In the genomic region with DNA sequence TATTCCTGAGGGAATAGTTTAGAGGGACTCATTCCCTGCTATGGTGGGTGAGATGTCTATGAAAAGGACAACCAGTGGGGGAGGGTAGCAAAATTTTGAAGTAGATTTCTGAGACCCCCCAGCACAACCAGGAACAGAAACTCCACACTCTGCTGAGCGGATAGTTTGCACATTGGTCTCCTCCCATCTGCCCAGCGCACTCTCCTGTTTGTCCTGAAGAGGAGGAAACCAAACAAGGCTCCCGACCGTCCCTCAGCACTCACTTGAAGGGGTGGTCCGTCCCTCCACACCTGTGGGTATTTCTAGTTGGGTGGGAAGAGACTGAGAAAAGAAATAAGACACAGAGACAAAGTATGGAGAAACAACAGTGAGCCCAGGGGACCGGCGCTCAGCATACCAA, we compare ENCODE assay signal across 11 cellular contexts. TPM values are rescaled to one million over a fixed set of nuclear protein-coding genes. Genes with fewer than 3 reads are reported as not detected.
DNase-seq lines count a peak whose midpoint lies in the region; ATAC-seq and TF ChIP-seq lines count a peak whose summit lies in the region.
"Not testable (repeated sequence)": the region's sequence is repeated elsewhere in the genome, so short reads cannot be mapped to it uniquely, and the experiment has no call there.
"Had no signal": no experiment of that assay in that cellular context is flagged by ENCODE, and none has a peak within 500 bp of the region (broad histone marks: within the 10 kb centered on the region; RNA-seq: fewer than 3 reads in every experiment).

No MANE protein-coding gene starts in this region.

- H3K36me3 Mint-ChIP-seq in WTC11; stimulated activated memory B cell treated with anti-CD40 and anti-IgM and Interleukin-4, amounts not matched to agents 10 μg/mL and 1 μg/mL and 100 μg/mL, for 72 hours: not testable (repeated sequence)

- H3K4me2 ChIP-seq in BLaER1 (peak overlapping the region; percentile 34), DOHH2 (ENCODE audit: low read length) (peak overlapping the region; percentile 72), OCI-LY3 (ENCODE audit: low read length) (peak overlapping the region; percentile 93)

- H3K4me3 Mint-ChIP-seq in WTC11: peak overlapping the region; percentile 33; the same call in 1 of the 2 replicates
- peak overlapping the region; percentile 61 for H3K4me3 Mint-ChIP-seq in stimulated activated memory B cell treated with anti-CD40 and anti-IgM and Interleukin-4, amounts not matched to agents 10 μg/mL and 1 μg/mL and 100 μg/mL, for 72 hours

- H3K9ac ChIP-seq in BLaER1: not testable (repeated sequence)
- H3K9ac ChIP-seq in OCI-LY3 (ENCODE audit: low read length): peak overlapping the region; percentile 91

- peaks cover 10% of the 10 kb centered on the region; the same call in 1 of the 2 replicates for H3K4me1 ChIP-seq in BLaER1
- H3K4me1 ChIP-seq in DOHH2 (ENCODE audit: control insufficient read depth, low read length): peaks cover 41% of the 10 kb centered on the region
- peaks cover 38% of the 10 kb centered on the region for H3K4me1 ChIP-seq in OCI-LY3 (ENCODE audit: low read length)

- ATAC-seq in WTC11; stimulated activated memory B cell treated with anti-CD40 and anti-IgM and Interleukin-4, amounts not matched to agents 10 μg/mL and 1 μg/mL and 100 μg/mL, for 72 hours: not testable (repeated sequence)

- H3K4me3 ChIP-seq in BLaER1: not testable (repeated sequence)
- H3K4me3 ChIP-seq in DOHH2 (ENCODE audit: low read length) (peak overlapping the region; percentile 64), OCI-LY3 (ENCODE audit: low read length) (peak overlapping the region; percentile 77)

- TF ChIP-seq CTCF in DOHH2 (IDR thresholded peaks at IDR 0.05; ENCODE audit: low read depth, low read length, poor library complexity, severe bottlenecking); OCI-LY3 (IDR thresholded peaks at IDR 0.05; ENCODE audit: low read depth, low read length); WTC11 (IDR thresholded peaks at IDR 0.05): not testable (repeated sequence)

- H4K20me1 ChIP-seq in BLaER1; DOHH2 (ENCODE audit: control insufficient read depth, insufficient read depth, low read depth, low read length); OCI-LY3 (ENCODE audit: insufficient read depth, low read length): not testable (repeated sequence)

- not testable (repeated sequence) for H3K27ac Mint-ChIP-seq in WTC11
- peak overlapping the region; percentile 28 for H3K27ac Mint-ChIP-seq in stimulated activated memory B cell treated with anti-CD40 and anti-IgM and Interleukin-4, amounts not matched to agents 10 μg/mL and 1 μg/mL and 100 μg/mL, for 72 hours

- not testable (repeated sequence) for DNase-seq in WTC11 (ENCODE audit: low spot score)
- peak; percentile 30 for DNase-seq in germinal center (ENCODE audit: low spot score)

- not testable (repeated sequence) for H3K9me3 Mint-ChIP-seq in WTC11; stimulated activated memory B cell treated with anti-CD40 and anti-IgM and Interleukin-4, amounts not matched to agents 10 μg/mL and 1 μg/mL and 100 μg/mL, for 72 hours

- H3K27ac ChIP-seq in BLaER1: not testable (repeated sequence)
- H3K27ac ChIP-seq in DOHH2 (ENCODE audit: low read depth, low read length): peak overlapping the region; percentile 63
- H3K27ac ChIP-seq in OCI-LY3 (ENCODE audit: low read length): peak overlapping the region; percentile 83

- H3K9me2 ChIP-seq in DOHH2 (replicated peaks; ENCODE audit: control insufficient read depth, low read length): not testable (repeated sequence)

- H3K9me3 ChIP-seq in BLaER1; DOHH2 (ENCODE audit: control insufficient read depth, insufficient read depth, low read length); OCI-LY3 (ENCODE audit: insufficient read depth, low read length): not testable (repeated sequence)

- not testable (repeated sequence) for H3K36me3 ChIP-seq in BLaER1; DOHH2 (ENCODE audit: control insufficient read depth, low read length); OCI-LY3 (replicated peaks; ENCODE audit: low read depth, low read length)

- H2AFZ ChIP-seq in OCI-LY3 (ENCODE audit: low read depth, low read length): not testable (repeated sequence)

- H3K27me3 ChIP-seq in BLaER1; DOHH2 (ENCODE audit: control insufficient read depth, low read length); OCI-LY3 (ENCODE audit: low read depth, low read length): not testable (repeated sequence)

- H3K79me2 ChIP-seq in DOHH2 (ENCODE audit: control insufficient read depth, low read length); OCI-LY3 (ENCODE audit: low read length): not testable (repeated sequence)

- POLR2A ChIA-PET in WTC11 (lab: Charles Lee): not testable (repeated sequence)

- H3F3A ChIP-seq in DOHH2 (ENCODE audit: control insufficient read depth, insufficient read depth): not testable (repeated sequence)

- H3K27me3 Mint-ChIP-seq in WTC11 (ENCODE audit: low read depth): peaks cover 17% of the 10 kb centered on the region
- peaks cover 41% of the 10 kb centered on the region for H3K27me3 Mint-ChIP-seq in stimulated activated memory B cell treated with anti-CD40 and anti-IgM and Interleukin-4, amounts not matched to agents 10 μg/mL and 1 μg/mL and 100 μg/mL, for 72 hours

- CTCF ChIA-PET in WTC11 (lab: Charles Lee): not testable (repeated sequence)

- H3K4me1 Mint-ChIP-seq in WTC11: peaks cover 47% of the 10 kb centered on the region
- H3K4me1 Mint-ChIP-seq in stimulated activated memory B cell treated with anti-CD40 and anti-IgM and Interleukin-4, amounts not matched to agents 10 μg/mL and 1 μg/mL and 100 μg/mL, for 72 hours: peaks cover 29% of the 10 kb centered on the region

RNA-seq across cellular contexts. Expression of gene ALDH3B2, which starts 41.8 kb away (rescaled TPM):
- 0.13 to 0.30 TPM (median 0.30 TPM) in 3 replicates for total RNA-seq in WTC11 (2021)
- total RNA-seq: B cell; CD4-positive, alpha-beta memory T cell; GM23338; H4; H9 had no signal

Comparison
In these comparisons a context has a peak if more than half of its experiments do, and no peak if none do; other contexts are left out.
1. H3K4me2 ChIP-seq: peak in every context shown above with its lines; median percentile 93 in OCI-LY3; 72 in DOHH2; 34 in BLaER1.